ENCODE assay signal across 1 cellular context in the genomic region with DNA sequence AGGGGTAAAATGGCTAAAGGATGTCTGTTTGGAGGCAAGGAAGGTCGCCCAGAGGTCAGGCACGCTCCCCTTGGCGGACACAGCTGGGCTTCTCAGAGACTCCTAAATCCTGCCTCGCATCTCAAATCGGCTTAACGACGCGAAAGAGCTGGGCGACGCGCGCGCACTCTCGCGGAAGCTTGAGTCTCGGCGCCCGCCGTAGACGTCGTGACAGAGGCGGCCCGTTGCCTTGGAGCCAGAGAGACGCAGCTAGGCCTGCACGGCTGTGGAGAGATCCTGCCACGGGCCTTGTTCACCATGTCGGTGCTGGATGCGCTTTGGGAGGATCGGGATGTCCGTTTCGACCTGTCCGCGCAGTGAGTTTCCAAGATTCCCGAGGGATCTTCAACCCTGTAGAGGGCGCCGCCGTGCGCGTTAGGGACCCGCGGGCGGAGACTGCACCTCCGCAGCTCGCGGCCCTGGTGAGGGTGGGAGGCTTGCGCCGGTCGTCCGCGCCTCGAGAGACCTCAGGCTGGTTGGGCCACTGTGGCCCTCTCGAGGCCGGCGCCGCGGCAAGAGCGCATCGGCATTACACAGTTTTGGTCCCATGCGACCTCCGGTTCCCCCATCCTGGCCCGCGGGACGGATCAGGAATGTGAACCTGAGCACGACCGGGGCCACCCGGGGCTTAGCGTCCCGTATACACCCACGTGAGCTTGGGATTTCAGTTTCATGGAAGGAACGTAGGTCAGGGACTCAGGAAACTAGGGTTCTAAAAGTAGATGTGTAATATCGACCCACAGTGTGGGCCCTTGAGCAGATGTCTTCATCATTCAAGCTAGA.
TF ChIP-seq lines count a peak whose summit lies in the region.

A gene (plus strand): TSS at position 238 of the 822 bp plus-strand sequence. CDS start 60 bp downstream, at position 298.

TF ChIP-seq in HepG2, 621 proteins besides CTCF, POLR2A, EP300 and RAD21 (continued from another document and continues in another):
- TF ChIP-seq, protein P1, sequence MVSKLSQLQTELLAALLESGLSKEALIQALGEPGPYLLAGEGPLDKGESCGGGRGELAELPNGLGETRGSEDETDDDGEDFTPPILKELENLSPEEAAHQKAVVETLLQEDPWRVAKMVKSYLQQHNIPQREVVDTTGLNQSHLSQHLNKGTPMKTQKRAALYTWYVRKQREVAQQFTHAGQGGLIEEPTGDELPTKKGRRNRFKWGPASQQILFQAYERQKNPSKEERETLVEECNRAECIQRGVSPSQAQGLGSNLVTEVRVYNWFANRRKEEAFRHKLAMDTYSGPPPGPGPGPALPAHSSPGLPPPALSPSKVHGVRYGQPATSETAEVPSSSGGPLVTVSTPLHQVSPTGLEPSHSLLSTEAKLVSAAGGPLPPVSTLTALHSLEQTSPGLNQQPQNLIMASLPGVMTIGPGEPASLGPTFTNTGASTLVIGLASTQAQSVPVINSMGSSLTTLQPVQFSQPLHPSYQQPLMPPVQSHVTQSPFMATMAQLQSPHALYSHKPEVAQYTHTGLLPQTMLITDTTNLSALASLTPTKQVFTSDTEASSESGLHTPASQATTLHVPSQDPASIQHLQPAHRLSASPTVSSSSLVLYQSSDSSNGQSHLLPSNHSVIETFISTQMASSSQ (IDR thresholded peaks at IDR 0.05; ENCODE audit: low read depth) = no peak
- TF ChIP-seq, protein P1 (CRISPR knock-in tag; IDR thresholded peaks at IDR 0.05; ENCODE audit: borderline replicate concordance) = peak; percentile 52; the same call in 1 of the 2 replicates
- peak; percentile 58 for TF ChIP-seq NCOA2 (CRISPR knock-in tag; IDR thresholded peaks at IDR 0.05)
- TF ChIP-seq SMC3 (IDR thresholded peaks at IDR 0.05; ENCODE audit: low read length) = no peak
- peak; percentile 68; the same call in 1 of the 2 replicates for TF ChIP-seq ZNF451 (CRISPR knock-in tag; IDR thresholded peaks at IDR 0.05)
- no peak; the same call in 1 of the 2 replicates for TF ChIP-seq ELF3 (CRISPR knock-in tag; IDR thresholded peaks at IDR 0.05)
- peak; percentile 90; the same call in 1 of the 2 replicates for TF ChIP-seq ZBTB20 (CRISPR knock-in tag; IDR thresholded peaks at IDR 0.05; ENCODE audit: borderline replicate concordance, low read depth)
- TF ChIP-seq JARID2 (CRISPR knock-in tag; IDR thresholded peaks at IDR 0.05; ENCODE audit: insufficient replicate concordance) = peak; percentile 45
- TF ChIP-seq HNRNPLL (IDR thresholded peaks at IDR 0.05; ENCODE audit: low read depth, low read length, poor library complexity, severe bottlenecking) = peak; percentile 96
- TF ChIP-seq, protein P2, sequence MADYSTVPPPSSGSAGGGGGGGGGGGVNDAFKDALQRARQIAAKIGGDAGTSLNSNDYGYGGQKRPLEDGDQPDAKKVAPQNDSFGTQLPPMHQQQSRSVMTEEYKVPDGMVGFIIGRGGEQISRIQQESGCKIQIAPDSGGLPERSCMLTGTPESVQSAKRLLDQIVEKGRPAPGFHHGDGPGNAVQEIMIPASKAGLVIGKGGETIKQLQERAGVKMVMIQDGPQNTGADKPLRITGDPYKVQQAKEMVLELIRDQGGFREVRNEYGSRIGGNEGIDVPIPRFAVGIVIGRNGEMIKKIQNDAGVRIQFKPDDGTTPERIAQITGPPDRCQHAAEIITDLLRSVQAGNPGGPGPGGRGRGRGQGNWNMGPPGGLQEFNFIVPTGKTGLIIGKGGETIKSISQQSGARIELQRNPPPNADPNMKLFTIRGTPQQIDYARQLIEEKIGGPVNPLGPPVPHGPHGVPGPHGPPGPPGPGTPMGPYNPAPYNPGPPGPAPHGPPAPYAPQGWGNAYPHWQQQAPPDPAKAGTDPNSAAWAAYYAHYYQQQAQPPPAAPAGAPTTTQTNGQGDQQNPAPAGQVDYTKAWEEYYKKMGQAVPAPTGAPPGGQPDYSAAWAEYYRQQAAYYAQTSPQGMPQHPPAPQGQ (CRISPR knock-in tag; IDR thresholded peaks at IDR 0.05; ENCODE audit: borderline replicate concordance) = no peak
- TF ChIP-seq NCOA1 (CRISPR knock-in tag; IDR thresholded peaks at IDR 0.05) = peak; percentile 85; the same call in 1 of the 2 replicates
- no peak for TF ChIP-seq FIP1L1 (IDR thresholded peaks at IDR 0.05; ENCODE audit: borderline replicate concordance, insufficient read depth, low read depth, low read length)
- no peak for TF ChIP-seq ZNF773 (CRISPR knock-in tag; IDR thresholded peaks at IDR 0.05; ENCODE audit: borderline replicate concordance)
- TF ChIP-seq, protein P3, sequence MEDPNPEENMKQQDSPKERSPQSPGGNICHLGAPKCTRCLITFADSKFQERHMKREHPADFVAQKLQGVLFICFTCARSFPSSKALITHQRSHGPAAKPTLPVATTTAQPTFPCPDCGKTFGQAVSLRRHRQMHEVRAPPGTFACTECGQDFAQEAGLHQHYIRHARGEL (CRISPR knock-in tag; IDR thresholded peaks at IDR 0.05) = no peak
- TF ChIP-seq EHMT2 (IDR thresholded peaks at IDR 0.05; ENCODE audit: borderline replicate concordance, low read depth, low read length) = 0 out of 2 replicates have a peak, but pooled peaks have one; percentile 1
- no peak for TF ChIP-seq KAT2B (IDR thresholded peaks at IDR 0.05; ENCODE audit: borderline replicate concordance, low read depth, low read length)
- no peak for TF ChIP-seq ZNF713 (CRISPR knock-in tag; IDR thresholded peaks at IDR 0.05)
- peak; percentile 65 for TF ChIP-seq SRSF1 (optimal IDR thresholded peaks at IDR 0.05; ENCODE audit: low read depth, low read length)
- peak; percentile 55 for TF ChIP-seq FOXA3 (CRISPR knock-in tag; IDR thresholded peaks at IDR 0.05)
- TF ChIP-seq ZBTB3 (CRISPR knock-in tag; IDR thresholded peaks at IDR 0.05; ENCODE audit: borderline replicate concordance, low read depth) = no peak
- TF ChIP-seq SKI (IDR thresholded peaks at IDR 0.05; ENCODE audit: partially characterized antibody) = no peak
- peak; percentile 87; the same call in 1 of the 2 replicates for TF ChIP-seq ZZZ3 (CRISPR knock-in tag; IDR thresholded peaks at IDR 0.05; ENCODE audit: borderline replicate concordance)
- TF ChIP-seq ERF (CRISPR knock-in tag; IDR thresholded peaks at IDR 0.05) = peak; percentile 93
- TF ChIP-seq ZMYM4 (CRISPR knock-in tag; IDR thresholded peaks at IDR 0.05) = peak; percentile 96
- TF ChIP-seq, protein P4, sequence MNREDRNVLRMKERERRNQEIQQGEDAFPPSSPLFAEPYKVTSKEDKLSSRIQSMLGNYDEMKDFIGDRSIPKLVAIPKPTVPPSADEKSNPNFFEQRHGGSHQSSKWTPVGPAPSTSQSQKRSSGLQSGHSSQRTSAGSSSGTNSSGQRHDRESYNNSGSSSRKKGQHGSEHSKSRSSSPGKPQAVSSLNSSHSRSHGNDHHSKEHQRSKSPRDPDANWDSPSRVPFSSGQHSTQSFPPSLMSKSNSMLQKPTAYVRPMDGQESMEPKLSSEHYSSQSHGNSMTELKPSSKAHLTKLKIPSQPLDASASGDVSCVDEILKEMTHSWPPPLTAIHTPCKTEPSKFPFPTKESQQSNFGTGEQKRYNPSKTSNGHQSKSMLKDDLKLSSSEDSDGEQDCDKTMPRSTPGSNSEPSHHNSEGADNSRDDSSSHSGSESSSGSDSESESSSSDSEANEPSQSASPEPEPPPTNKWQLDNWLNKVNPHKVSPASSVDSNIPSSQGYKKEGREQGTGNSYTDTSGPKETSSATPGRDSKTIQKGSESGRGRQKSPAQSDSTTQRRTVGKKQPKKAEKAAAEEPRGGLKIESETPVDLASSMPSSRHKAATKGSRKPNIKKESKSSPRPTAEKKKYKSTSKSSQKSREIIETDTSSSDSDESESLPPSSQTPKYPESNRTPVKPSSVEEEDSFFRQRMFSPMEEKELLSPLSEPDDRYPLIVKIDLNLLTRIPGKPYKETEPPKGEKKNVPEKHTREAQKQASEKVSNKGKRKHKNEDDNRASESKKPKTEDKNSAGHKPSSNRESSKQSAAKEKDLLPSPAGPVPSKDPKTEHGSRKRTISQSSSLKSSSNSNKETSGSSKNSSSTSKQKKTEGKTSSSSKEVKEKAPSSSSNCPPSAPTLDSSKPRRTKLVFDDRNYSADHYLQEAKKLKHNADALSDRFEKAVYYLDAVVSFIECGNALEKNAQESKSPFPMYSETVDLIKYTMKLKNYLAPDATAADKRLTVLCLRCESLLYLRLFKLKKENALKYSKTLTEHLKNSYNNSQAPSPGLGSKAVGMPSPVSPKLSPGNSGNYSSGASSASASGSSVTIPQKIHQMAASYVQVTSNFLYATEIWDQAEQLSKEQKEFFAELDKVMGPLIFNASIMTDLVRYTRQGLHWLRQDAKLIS (CRISPR knock-in tag; IDR thresholded peaks at IDR 0.05) = peak; percentile 78; the same call in 1 of the 2 replicates
- TF ChIP-seq ZNF264 (CRISPR knock-in tag; IDR thresholded peaks at IDR 0.05) = no peak; the same call in 1 of the 2 replicates
- TF ChIP-seq, protein P5, sequence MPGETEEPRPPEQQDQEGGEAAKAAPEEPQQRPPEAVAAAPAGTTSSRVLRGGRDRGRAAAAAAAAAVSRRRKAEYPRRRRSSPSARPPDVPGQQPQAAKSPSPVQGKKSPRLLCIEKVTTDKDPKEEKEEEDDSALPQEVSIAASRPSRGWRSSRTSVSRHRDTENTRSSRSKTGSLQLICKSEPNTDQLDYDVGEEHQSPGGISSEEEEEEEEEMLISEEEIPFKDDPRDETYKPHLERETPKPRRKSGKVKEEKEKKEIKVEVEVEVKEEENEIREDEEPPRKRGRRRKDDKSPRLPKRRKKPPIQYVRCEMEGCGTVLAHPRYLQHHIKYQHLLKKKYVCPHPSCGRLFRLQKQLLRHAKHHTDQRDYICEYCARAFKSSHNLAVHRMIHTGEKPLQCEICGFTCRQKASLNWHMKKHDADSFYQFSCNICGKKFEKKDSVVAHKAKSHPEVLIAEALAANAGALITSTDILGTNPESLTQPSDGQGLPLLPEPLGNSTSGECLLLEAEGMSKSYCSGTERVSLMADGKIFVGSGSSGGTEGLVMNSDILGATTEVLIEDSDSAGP (CRISPR knock-in tag; IDR thresholded peaks at IDR 0.05; ENCODE audit: borderline replicate concordance) = peak; percentile 97
- no peak for TF ChIP-seq ZNF816 (CRISPR knock-in tag; IDR thresholded peaks at IDR 0.05; ENCODE audit: borderline replicate concordance)
- TF ChIP-seq, protein P6, sequence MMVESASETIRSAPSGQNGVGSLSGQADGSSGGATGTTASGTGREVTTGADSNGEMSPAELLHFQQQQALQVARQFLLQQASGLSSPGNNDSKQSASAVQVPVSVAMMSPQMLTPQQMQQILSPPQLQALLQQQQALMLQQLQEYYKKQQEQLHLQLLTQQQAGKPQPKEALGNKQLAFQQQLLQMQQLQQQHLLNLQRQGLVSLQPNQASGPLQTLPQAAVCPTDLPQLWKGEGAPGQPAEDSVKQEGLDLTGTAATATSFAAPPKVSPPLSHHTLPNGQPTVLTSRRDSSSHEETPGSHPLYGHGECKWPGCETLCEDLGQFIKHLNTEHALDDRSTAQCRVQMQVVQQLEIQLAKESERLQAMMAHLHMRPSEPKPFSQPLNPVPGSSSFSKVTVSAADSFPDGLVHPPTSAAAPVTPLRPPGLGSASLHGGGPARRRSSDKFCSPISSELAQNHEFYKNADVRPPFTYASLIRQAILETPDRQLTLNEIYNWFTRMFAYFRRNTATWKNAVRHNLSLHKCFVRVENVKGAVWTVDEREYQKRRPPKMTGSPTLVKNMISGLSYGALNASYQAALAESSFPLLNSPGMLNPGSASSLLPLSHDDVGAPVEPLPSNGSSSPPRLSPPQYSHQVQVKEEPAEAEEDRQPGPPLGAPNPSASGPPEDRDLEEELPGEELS (CRISPR knock-in tag; IDR thresholded peaks at IDR 0.05) = 0 out of 2 replicates have a peak, but pooled peaks have one; percentile 23
- TF ChIP-seq NFE2 (CRISPR knock-in tag; IDR thresholded peaks at IDR 0.05) = no peak
- peak; percentile 91; the same call in 1 of the 2 replicates for TF ChIP-seq ZNF354B (CRISPR knock-in tag; IDR thresholded peaks at IDR 0.05)
- TF ChIP-seq, protein P7, sequence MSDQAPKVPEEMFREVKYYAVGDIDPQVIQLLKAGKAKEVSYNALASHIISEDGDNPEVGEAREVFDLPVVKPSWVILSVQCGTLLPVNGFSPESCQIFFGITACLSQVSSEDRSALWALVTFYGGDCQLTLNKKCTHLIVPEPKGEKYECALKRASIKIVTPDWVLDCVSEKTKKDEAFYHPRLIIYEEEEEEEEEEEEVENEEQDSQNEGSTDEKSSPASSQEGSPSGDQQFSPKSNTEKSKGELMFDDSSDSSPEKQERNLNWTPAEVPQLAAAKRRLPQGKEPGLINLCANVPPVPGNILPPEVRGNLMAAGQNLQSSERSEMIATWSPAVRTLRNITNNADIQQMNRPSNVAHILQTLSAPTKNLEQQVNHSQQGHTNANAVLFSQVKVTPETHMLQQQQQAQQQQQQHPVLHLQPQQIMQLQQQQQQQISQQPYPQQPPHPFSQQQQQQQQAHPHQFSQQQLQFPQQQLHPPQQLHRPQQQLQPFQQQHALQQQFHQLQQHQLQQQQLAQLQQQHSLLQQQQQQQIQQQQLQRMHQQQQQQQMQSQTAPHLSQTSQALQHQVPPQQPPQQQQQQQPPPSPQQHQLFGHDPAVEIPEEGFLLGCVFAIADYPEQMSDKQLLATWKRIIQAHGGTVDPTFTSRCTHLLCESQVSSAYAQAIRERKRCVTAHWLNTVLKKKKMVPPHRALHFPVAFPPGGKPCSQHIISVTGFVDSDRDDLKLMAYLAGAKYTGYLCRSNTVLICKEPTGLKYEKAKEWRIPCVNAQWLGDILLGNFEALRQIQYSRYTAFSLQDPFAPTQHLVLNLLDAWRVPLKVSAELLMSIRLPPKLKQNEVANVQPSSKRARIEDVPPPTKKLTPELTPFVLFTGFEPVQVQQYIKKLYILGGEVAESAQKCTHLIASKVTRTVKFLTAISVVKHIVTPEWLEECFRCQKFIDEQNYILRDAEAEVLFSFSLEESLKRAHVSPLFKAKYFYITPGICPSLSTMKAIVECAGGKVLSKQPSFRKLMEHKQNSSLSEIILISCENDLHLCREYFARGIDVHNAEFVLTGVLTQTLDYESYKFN (CRISPR knock-in tag; conservative IDR thresholded peaks at IDR 0.05) = peak; percentile 65
- TF ChIP-seq SSRP1 (CRISPR knock-in tag; IDR thresholded peaks at IDR 0.05) = no peak
- peak; percentile 19 for TF ChIP-seq TBL1XR1 (IDR thresholded peaks at IDR 0.05; ENCODE audit: borderline replicate concordance, low read length, partially characterized antibody)
- TF ChIP-seq, protein P8, sequence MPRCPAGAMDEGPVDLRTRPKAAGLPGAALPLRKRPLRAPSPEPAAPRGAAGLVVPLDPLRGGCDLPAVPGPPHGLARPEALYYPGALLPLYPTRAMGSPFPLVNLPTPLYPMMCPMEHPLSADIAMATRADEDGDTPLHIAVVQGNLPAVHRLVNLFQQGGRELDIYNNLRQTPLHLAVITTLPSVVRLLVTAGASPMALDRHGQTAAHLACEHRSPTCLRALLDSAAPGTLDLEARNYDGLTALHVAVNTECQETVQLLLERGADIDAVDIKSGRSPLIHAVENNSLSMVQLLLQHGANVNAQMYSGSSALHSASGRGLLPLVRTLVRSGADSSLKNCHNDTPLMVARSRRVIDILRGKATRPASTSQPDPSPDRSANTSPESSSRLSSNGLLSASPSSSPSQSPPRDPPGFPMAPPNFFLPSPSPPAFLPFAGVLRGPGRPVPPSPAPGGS (CRISPR knock-in tag; IDR thresholded peaks at IDR 0.05) = peak; percentile 84
- no peak for TF ChIP-seq ZNF83 (CRISPR knock-in tag; IDR thresholded peaks at IDR 0.05; ENCODE audit: borderline replicate concordance)
